2 cellular contexts compared by ENCODE assay signal in the genomic region with DNA sequence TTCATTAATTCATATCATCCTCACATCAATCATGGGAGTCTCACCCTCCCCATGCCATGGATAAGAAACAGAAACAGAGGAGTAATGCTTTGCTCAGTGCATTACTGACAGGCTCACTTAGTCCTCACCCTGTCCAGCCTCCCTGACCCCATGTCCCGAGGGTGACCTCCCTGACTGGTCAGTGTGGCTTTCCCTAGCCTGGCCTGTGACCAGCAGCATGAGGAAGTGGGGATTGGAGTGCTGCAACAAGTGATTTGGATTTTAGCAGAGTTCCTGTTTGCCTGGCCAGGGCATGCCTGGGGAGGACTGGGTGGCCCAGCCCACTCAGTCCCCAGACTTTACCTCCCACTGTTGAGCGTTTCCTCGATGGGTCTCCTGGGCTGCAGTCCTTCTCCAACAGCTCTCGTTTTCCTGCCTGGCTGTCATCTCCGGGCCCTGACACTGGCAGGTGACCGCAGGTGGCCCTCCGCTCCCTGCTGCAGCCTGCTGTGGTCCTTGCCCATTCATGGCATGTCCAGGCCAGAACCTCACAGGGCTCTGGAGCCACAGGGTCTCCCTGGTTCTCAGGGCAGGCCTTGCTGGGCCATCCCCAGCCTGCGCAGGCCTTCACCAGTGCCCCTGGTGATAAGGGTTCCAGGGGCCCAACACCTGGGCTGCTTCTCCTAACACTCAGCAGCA.
A peak's percentile ranks its signal among the peaks of the same experiment; 100 is the strongest.
TF ChIP-seq lines count a peak whose summit lies in the region.

No MANE protein-coding gene starts in this region.

TF ChIP-seq in liver, 16 proteins besides CTCF, POLR2A, EP300 and RAD21:
- no peak for TF ChIP-seq HNF4G (IDR thresholded peaks at IDR 0.05)
- TF ChIP-seq, protein P1, sequence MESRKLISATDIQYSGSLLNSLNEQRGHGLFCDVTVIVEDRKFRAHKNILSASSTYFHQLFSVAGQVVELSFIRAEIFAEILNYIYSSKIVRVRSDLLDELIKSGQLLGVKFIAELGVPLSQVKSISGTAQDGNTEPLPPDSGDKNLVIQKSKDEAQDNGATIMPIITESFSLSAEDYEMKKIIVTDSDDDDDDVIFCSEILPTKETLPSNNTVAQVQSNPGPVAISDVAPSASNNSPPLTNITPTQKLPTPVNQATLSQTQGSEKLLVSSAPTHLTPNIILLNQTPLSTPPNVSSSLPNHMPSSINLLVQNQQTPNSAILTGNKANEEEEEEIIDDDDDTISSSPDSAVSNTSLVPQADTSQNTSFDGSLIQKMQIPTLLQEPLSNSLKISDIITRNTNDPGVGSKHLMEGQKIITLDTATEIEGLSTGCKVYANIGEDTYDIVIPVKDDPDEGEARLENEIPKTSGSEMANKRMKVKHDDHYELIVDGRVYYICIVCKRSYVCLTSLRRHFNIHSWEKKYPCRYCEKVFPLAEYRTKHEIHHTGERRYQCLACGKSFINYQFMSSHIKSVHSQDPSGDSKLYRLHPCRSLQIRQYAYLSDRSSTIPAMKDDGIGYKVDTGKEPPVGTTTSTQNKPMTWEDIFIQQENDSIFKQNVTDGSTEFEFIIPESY (IDR thresholded peaks at IDR 0.05) = no peak
- TF ChIP-seq GABPA (IDR thresholded peaks at IDR 0.05 in 1 of 2, conservative IDR thresholded peaks at IDR 0.05 in 1 of 2) = peak in 1 of 2 donors; percentile 63
- TF ChIP-seq, protein P2, sequence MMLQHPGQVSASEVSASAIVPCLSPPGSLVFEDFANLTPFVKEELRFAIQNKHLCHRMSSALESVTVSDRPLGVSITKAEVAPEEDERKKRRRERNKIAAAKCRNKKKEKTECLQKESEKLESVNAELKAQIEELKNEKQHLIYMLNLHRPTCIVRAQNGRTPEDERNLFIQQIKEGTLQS (IDR thresholded peaks at IDR 0.05) = no peak
- TF ChIP-seq EGR1 (IDR thresholded peaks at IDR 0.05; ENCODE audit: low read depth in 2 of 2) = no peak
- TF ChIP-seq TAF1 (conservative IDR thresholded peaks at IDR 0.05) = no peak
- TF ChIP-seq, protein P3, sequence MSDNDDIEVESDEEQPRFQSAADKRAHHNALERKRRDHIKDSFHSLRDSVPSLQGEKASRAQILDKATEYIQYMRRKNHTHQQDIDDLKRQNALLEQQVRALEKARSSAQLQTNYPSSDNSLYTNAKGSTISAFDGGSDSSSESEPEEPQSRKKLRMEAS (IDR thresholded peaks at IDR 0.05) = no peak
- no peak for TF ChIP-seq FOXA1 (IDR thresholded peaks at IDR 0.05)
- peak; percentile 98 to 99 for TF ChIP-seq RXRA (IDR thresholded peaks at IDR 0.05)
- peak; percentile 86 for TF ChIP-seq SP1 (IDR thresholded peaks at IDR 0.05)
- TF ChIP-seq NR2F2 (IDR thresholded peaks at IDR 0.05) = peak; percentile 94
- TF ChIP-seq, protein P4, sequence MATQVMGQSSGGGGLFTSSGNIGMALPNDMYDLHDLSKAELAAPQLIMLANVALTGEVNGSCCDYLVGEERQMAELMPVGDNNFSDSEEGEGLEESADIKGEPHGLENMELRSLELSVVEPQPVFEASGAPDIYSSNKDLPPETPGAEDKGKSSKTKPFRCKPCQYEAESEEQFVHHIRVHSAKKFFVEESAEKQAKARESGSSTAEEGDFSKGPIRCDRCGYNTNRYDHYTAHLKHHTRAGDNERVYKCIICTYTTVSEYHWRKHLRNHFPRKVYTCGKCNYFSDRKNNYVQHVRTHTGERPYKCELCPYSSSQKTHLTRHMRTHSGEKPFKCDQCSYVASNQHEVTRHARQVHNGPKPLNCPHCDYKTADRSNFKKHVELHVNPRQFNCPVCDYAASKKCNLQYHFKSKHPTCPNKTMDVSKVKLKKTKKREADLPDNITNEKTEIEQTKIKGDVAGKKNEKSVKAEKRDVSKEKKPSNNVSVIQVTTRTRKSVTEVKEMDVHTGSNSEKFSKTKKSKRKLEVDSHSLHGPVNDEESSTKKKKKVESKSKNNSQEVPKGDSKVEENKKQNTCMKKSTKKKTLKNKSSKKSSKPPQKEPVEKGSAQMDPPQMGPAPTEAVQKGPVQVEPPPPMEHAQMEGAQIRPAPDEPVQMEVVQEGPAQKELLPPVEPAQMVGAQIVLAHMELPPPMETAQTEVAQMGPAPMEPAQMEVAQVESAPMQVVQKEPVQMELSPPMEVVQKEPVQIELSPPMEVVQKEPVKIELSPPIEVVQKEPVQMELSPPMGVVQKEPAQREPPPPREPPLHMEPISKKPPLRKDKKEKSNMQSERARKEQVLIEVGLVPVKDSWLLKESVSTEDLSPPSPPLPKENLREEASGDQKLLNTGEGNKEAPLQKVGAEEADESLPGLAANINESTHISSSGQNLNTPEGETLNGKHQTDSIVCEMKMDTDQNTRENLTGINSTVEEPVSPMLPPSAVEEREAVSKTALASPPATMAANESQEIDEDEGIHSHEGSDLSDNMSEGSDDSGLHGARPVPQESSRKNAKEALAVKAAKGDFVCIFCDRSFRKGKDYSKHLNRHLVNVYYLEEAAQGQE (IDR thresholded peaks at IDR 0.05) = peak; percentile 16
- no peak for TF ChIP-seq FOXA2 (IDR thresholded peaks at IDR 0.05)
- TF ChIP-seq HNF4A (conservative IDR thresholded peaks at IDR 0.05) = peak; percentile 30 to 55
- no peak for TF ChIP-seq JUND (IDR thresholded peaks at IDR 0.05)
- no peak for TF ChIP-seq YY1 (IDR thresholded peaks at IDR 0.05)

TF ChIP-seq in HepG2, 621 proteins besides CTCF, POLR2A, EP300 and RAD21:
- TF ChIP-seq, protein P5, sequence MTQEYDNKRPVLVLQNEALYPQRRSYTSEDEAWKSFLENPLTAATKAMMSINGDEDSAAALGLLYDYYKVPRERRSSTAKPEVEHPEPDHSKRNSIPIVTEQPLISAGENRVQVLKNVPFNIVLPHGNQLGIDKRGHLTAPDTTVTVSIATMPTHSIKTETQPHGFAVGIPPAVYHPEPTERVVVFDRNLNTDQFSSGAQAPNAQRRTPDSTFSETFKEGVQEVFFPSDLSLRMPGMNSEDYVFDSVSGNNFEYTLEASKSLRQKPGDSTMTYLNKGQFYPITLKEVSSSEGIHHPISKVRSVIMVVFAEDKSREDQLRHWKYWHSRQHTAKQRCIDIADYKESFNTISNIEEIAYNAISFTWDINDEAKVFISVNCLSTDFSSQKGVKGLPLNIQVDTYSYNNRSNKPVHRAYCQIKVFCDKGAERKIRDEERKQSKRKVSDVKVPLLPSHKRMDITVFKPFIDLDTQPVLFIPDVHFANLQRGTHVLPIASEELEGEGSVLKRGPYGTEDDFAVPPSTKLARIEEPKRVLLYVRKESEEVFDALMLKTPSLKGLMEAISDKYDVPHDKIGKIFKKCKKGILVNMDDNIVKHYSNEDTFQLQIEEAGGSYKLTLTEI (CRISPR knock-in tag; conservative IDR thresholded peaks at IDR 0.05) = no peak
- TF ChIP-seq CEBPG (CRISPR knock-in tag; IDR thresholded peaks at IDR 0.05) = no peak
- TF ChIP-seq SRSF4 (IDR thresholded peaks at IDR 0.05; ENCODE audit: low read depth, low read length, poor library complexity, severe bottlenecking) = no peak
- no peak for TF ChIP-seq SOX5 (CRISPR knock-in tag; IDR thresholded peaks at IDR 0.05; ENCODE audit: borderline replicate concordance)
- TF ChIP-seq REPIN1 (CRISPR knock-in tag; IDR thresholded peaks at IDR 0.05; ENCODE audit: borderline replicate concordance, low read depth) = no peak
- no peak for TF ChIP-seq ZNF746 (CRISPR knock-in tag; IDR thresholded peaks at IDR 0.05)
- no peak for TF ChIP-seq ZNF883 (CRISPR knock-in tag; IDR thresholded peaks at IDR 0.05; ENCODE audit: not compliant biosample characterization)
- no peak for TF ChIP-seq MTF2 (CRISPR knock-in tag; IDR thresholded peaks at IDR 0.05; ENCODE audit: borderline replicate concordance)
TF ChIP-seq in HepG2: peak in this region for 0.
